13 cellular contexts compared by ENCODE assay signal in the genomic region with DNA sequence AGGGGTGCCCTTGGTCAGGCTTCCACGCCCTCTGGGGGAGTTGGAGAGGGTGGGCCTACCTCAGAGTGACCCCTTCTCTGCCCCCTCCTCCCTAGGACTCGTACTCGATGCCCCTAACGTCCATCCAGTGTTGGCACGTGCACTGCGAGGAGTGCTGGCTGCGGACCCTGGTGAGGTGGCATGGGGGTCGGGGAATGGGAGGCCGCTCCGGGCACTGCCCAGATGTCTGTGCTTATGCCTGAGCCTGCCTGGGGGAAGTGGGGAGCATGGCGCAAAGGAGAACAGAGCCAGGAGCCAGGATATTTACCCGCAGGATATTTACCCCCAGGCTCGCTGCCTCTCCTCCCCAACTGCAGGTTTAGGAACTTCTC.
"Had no signal": no experiment of that assay in that cellular context is flagged by ENCODE, and none has a peak within 500 bp of the region (broad histone marks: within the 10 kb centered on the region; RNA-seq: fewer than 3 reads in every experiment).

No MANE protein-coding gene starts in this region.

- DNase-seq: activated B cell treated with CpG ODN at 0.5 μM for 24 hours; activated CD4-positive, alpha-beta T cell treated with anti-CD3 and anti-CD28 coated beads, Interleukin-2, amount 10 ng/mL, durations not matched to agents 24 days and 14 days; activated CD8-positive, alpha-beta memory T cell treated with anti-CD3 and anti-CD28 coated beads, Interleukin-2, amount 50 U/mL, for 4 hours; activated CD8-positive, alpha-beta T cell treated with anti-CD3 and anti-CD28 coated beads, Interleukin-2, amount 10 ng/mL, durations not matched to agents 7 days and 5 days; activated gamma-delta T cell treated with Interleukin-2 at 50 U/mL for 16 hours; activated T-cell treated with anti-CD3 and anti-CD28 coated beads, Interleukin-2, amount 50 U/mL, for 48 hours; amniotic stem cell; brain microvascular endothelial cell; erythroblast; ovary; T-helper 2 cell; thyroid gland had no signal

- H3K4me1 ChIP-seq: thyroid gland had no signal

- H3K27me3 ChIP-seq: brain microvascular endothelial cell, gastroesophageal sphincter, ovary, thyroid gland had no signal

- H3K27ac ChIP-seq: brain microvascular endothelial cell, gastroesophageal sphincter, ovary, thyroid gland had no signal

- H3K4me3 ChIP-seq: gastroesophageal sphincter, ovary, thyroid gland had no signal

- H3K9me3 ChIP-seq: gastroesophageal sphincter, ovary, thyroid gland had no signal

- H3K36me3 ChIP-seq: ovary had no signal
